ENCODE assay signal across 10 cellular contexts in the genomic region with DNA sequence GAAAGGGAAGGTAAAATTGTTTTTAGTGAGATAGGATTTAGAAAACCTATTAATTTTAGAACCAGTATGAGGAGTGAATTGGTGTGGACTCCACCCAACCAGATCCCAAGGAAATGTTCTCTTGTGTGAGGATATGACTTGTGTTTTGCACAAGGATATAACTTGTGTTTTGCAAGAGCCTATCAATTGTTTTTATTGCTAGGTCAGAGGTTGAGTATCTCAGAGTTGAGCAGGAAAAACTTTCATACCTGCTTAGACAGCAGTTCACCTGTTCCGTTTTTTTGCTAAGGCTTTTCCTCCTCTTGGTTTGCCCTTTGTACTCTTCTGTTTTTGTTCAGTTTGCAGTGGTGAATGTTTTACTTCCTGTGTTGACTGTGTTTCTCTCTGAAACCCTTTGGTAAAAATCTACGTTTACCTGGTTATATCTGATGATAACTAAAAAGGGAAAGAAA. TPM values are rescaled to one million over a fixed set of nuclear protein-coding genes. Genes with fewer than 3 reads are reported as not detected.
DNase-seq lines count a peak whose midpoint lies in the region; ATAC-seq and TF ChIP-seq lines count a peak whose summit lies in the region.
"Had no signal": no experiment of that assay in that cellular context is flagged by ENCODE, and none has a peak within 500 bp of the region (broad histone marks: within the 10 kb centered on the region; RNA-seq: fewer than 3 reads in every experiment).

No MANE protein-coding gene starts in this region.

- no peaks in the 10 kb centered on the region for H4K20me1 ChIP-seq in OCI-LY1 (ENCODE audit: insufficient read depth, low read length)

- TF ChIP-seq CTCF in OCI-LY1 (IDR thresholded peaks at IDR 0.05; ENCODE audit: low read length) (no peak), colonic mucosa (IDR thresholded peaks at IDR 0.05) (no peak), GM10266 (IDR thresholded peaks at IDR 0.05; ENCODE audit: control insufficient read depth, insufficient read depth, low read depth, missing control alignments) (no peak)

- H3F3A ChIP-seq in OCI-LY1 (ENCODE audit: insufficient read depth, low read length) = no peaks in the 10 kb centered on the region

- peaks cover 12% of the 10 kb centered on the region for H3K79me2 ChIP-seq in OCI-LY1 (ENCODE audit: insufficient read depth, low read length)

- peak in 1 of 3 donors; percentile 52 for DNase-seq in CD4-positive, CD25-positive, alpha-beta regulatory T cell
- peak; percentile 46 for DNase-seq in colonic mucosa
- DNase-seq in natural killer cell treated with Interleukin-12 subunit alpha and Interleukin-12 subunit beta and Interleukin-15 and Interleukin-18, amount 100 ng/mL, for 72 hours (ENCODE audit: low spot score) = no peak
- no peak for DNase-seq in GM10266 (ENCODE audit: extremely low spot score)
- DNase-seq in 8988T = no peak
- no peak for DNase-seq in H7
- DNase-seq: Kasumi-1 had no signal

- H2AFZ ChIP-seq in OCI-LY1 (ENCODE audit: low read length) = no peak overlapping the region

- H3K9ac ChIP-seq in OCI-LY1 (ENCODE audit: low read length) = no peak overlapping the region
- H3K9ac ChIP-seq in colonic mucosa (ENCODE audit: low read depth in 2 of 2, low read length in 2 of 2) = peak overlapping the region in 1 of 2 donors; percentile 4

- peak overlapping the region; percentile 61 to 84 (median 84) for H3K27ac Mint-ChIP-seq in CD4-positive, CD25-positive, alpha-beta regulatory T cell
- peak overlapping the region; percentile 50 to 56 for H3K27ac Mint-ChIP-seq in natural killer cell treated with Interleukin-12 subunit alpha and Interleukin-12 subunit beta and Interleukin-15 and Interleukin-18, amount 100 ng/mL, for 72 hours

- intact Hi-C loops in colonic mucosa (cut with DNase I) = no loop called here

- no peaks in the 10 kb centered on the region for H3K9me2 ChIP-seq in OCI-LY1 (ENCODE audit: low read depth, low read length)

- H3K27ac ChIP-seq in CD4-positive, CD25-positive, alpha-beta regulatory T cell (ENCODE audit: insufficient read depth, low read length, poor library complexity, severe bottlenecking) = peak overlapping the region; percentile 66
- H3K27ac ChIP-seq in OCI-LY1 (ENCODE audit: low read depth, low read length, poor library complexity, severe bottlenecking) (peak overlapping the region; percentile 45), colonic mucosa (peak overlapping the region; percentile 74)

- H3K9me3 Mint-ChIP-seq in CD4-positive, CD25-positive, alpha-beta regulatory T cell = no peaks in the 10 kb centered on the region
- no peaks in the 10 kb centered on the region for H3K9me3 Mint-ChIP-seq in natural killer cell treated with Interleukin-12 subunit alpha and Interleukin-12 subunit beta and Interleukin-15 and Interleukin-18, amount 100 ng/mL, for 72 hours

- 0 out of 2 replicates have a peak overlapping the region, but pooled peaks have one; percentile 11 for H3K4me2 ChIP-seq in OCI-LY1 (ENCODE audit: low read length)

- no peaks in the 10 kb centered on the region for H3K9me3 ChIP-seq in CD4-positive, CD25-positive, alpha-beta regulatory T cell (ENCODE audit: control insufficient read depth in 2 of 2, low read length in 2 of 2)
- H3K9me3 ChIP-seq in OCI-LY1 (ENCODE audit: low read length) = no peaks in the 10 kb centered on the region
- H3K9me3 ChIP-seq in colonic mucosa = no peaks in the 10 kb centered on the region

- H3K4me1 Mint-ChIP-seq in CD4-positive, CD25-positive, alpha-beta regulatory T cell = peaks cover 22 to 73% (median 41%) of the 10 kb centered on the region in 4 donors
- H3K4me1 Mint-ChIP-seq in natural killer cell treated with Interleukin-12 subunit alpha and Interleukin-12 subunit beta and Interleukin-15 and Interleukin-18, amount 100 ng/mL, for 72 hours (ENCODE audit: low read depth in 2 of 2) = peaks cover 20 to 35% of the 10 kb centered on the region in 2 donors

- peaks cover 27% of the 10 kb centered on the region for H3K36me3 Mint-ChIP-seq in CD4-positive, CD25-positive, alpha-beta regulatory T cell
- H3K36me3 Mint-ChIP-seq in natural killer cell treated with Interleukin-12 subunit alpha and Interleukin-12 subunit beta and Interleukin-15 and Interleukin-18, amount 100 ng/mL, for 72 hours = peaks cover 7% of the 10 kb centered on the region

- peak overlapping the region; percentile 63 to 86 (median 82) for H3K4me3 Mint-ChIP-seq in CD4-positive, CD25-positive, alpha-beta regulatory T cell
- peak overlapping the region; percentile 18 for H3K4me3 Mint-ChIP-seq in natural killer cell treated with Interleukin-12 subunit alpha and Interleukin-12 subunit beta and Interleukin-15 and Interleukin-18, amount 100 ng/mL, for 72 hours

- peaks cover 39% of the 10 kb centered on the region for H3K36me3 ChIP-seq in CD4-positive, CD25-positive, alpha-beta regulatory T cell (ENCODE audit: control insufficient read depth, insufficient read depth, low read length)
- peaks cover 58% of the 10 kb centered on the region; the same call in 1 of the 2 replicates for H3K36me3 ChIP-seq in OCI-LY1 (ENCODE audit: insufficient read depth, low read length)
- peaks cover 23% of the 10 kb centered on the region for H3K36me3 ChIP-seq in colonic mucosa
- peaks cover 3% of the 10 kb centered on the region for H3K36me3 ChIP-seq in H7 (replicated peaks; ENCODE audit: control insufficient read depth, insufficient read depth, low read length)

- peaks cover 59% of the 10 kb centered on the region for H3K4me1 ChIP-seq in CD4-positive, CD25-positive, alpha-beta regulatory T cell (ENCODE audit: control insufficient read depth, insufficient read depth, low read length, poor library complexity, severe bottlenecking)
- H3K4me1 ChIP-seq in OCI-LY1 (ENCODE audit: insufficient read depth, low read length, severe bottlenecking) (peaks cover 24% of the 10 kb centered on the region), colonic mucosa (peaks cover 12% of the 10 kb centered on the region)

- ATAC-seq in CD4-positive, CD25-positive, alpha-beta regulatory T cell (ENCODE audit: low read depth in 2 of 2) = peak in 1 of 2 donors; percentile 27
- no peak for ATAC-seq in natural killer cell treated with Interleukin-12 subunit alpha and Interleukin-12 subunit beta and Interleukin-15 and Interleukin-18, amount 100 ng/mL, for 72 hours
- ATAC-seq in HG03196 (IDR thresholded peaks at IDR 0.05; ENCODE audit: unreplicated experiment) = no peak

- H3K27me3 Mint-ChIP-seq in CD4-positive, CD25-positive, alpha-beta regulatory T cell = no peaks in the 10 kb centered on the region
- H3K27me3 Mint-ChIP-seq in natural killer cell treated with Interleukin-12 subunit alpha and Interleukin-12 subunit beta and Interleukin-15 and Interleukin-18, amount 100 ng/mL, for 72 hours = no peaks in the 10 kb centered on the region

- no peaks in the 10 kb centered on the region for H3K27me3 ChIP-seq in CD4-positive, CD25-positive, alpha-beta regulatory T cell (ENCODE audit: control insufficient read depth, insufficient read depth, low read length)
- H3K27me3 ChIP-seq in OCI-LY1 (ENCODE audit: insufficient read depth, low read length) (no peaks in the 10 kb centered on the region), colonic mucosa (no peaks in the 10 kb centered on the region), H7 (ENCODE audit: control insufficient read depth, insufficient read depth, low read length) (no peaks in the 10 kb centered on the region)

- H3K4me3 ChIP-seq in CD4-positive, CD25-positive, alpha-beta regulatory T cell (ENCODE audit: low read depth, low read length) = peak overlapping the region; percentile 64
- H3K4me3 ChIP-seq in OCI-LY1 (ENCODE audit: low read depth, low read length, poor library complexity, severe bottlenecking) (no peak overlapping the region), colonic mucosa (no peak overlapping the region), H7 (ENCODE audit: insufficient read depth, low read depth, low read length) (no peak overlapping the region)

RNA-seq across cellular contexts. Expression of gene NBR1, which starts 5.1 kb away (rescaled TPM):
- total RNA-seq in CD4-positive, CD25-positive, alpha-beta regulatory T cell = 65.0 TPM
- polyA plus RNA-seq in CD4-positive, CD25-positive, alpha-beta regulatory T cell = 100 to 1,000 TPM in 2 of 4 donors, 10 to 100 TPM in 2; 93.6 to 104 (median 97.3) TPM
- 100 to 1,000 TPM in 1 of 2 donors, 10 to 100 TPM in 1; 92.8 to 159 TPM for total RNA-seq in colonic mucosa
- total RNA-seq in natural killer cell treated with Interleukin-12 subunit alpha and Interleukin-12 subunit beta and Interleukin-15 and Interleukin-18, amount 100 ng/mL, for 72 hours = 10 to 100 TPM; 33.1 to 58.3 TPM
- 44.2 and 60.1 TPM in 2 replicates for total RNA-seq in H7 (2014; rRNA removed; shearing (Covaris generic))

RNA-seq across cellular contexts. Expression of gene TMEM106A, which starts 35.5 kb away (rescaled TPM):
- 12.9 TPM for total RNA-seq in CD4-positive, CD25-positive, alpha-beta regulatory T cell
- polyA plus RNA-seq in CD4-positive, CD25-positive, alpha-beta regulatory T cell = 1 to 10 TPM; 1.3 to 3.3 (median 1.9) TPM
- 10 to 100 TPM in 1 of 2 donors, 1 to 10 TPM in 1; 4.8 to 10.2 TPM for total RNA-seq in colonic mucosa
- total RNA-seq in natural killer cell treated with Interleukin-12 subunit alpha and Interleukin-12 subunit beta and Interleukin-15 and Interleukin-18, amount 100 ng/mL, for 72 hours = 10 to 100 TPM; 18.2 to 31.5 TPM
- total RNA-seq in H7 (2014; rRNA removed; shearing (Covaris generic)) = 0.96 and 1.7 TPM in 2 replicates

RNA-seq across cellular contexts. Expression of gene BRCA1, which starts 51.0 kb away (rescaled TPM):
- 5.7 TPM for total RNA-seq in CD4-positive, CD25-positive, alpha-beta regulatory T cell
- 1 to 10 TPM; 1.0 to 4.1 (median 1.8) TPM for polyA plus RNA-seq in CD4-positive, CD25-positive, alpha-beta regulatory T cell
- total RNA-seq in colonic mucosa = 10 to 100 TPM in 1 of 2 donors, 1 to 10 TPM in 1; 9.5 to 44.1 TPM
- 100 to 1,000 TPM in 1 of 2 donors, 10 to 100 TPM in 1; 41.6 to 111 TPM for total RNA-seq in natural killer cell treated with Interleukin-12 subunit alpha and Interleukin-12 subunit beta and Interleukin-15 and Interleukin-18, amount 100 ng/mL, for 72 hours
- total RNA-seq in H7 (2014; rRNA removed; shearing (Covaris generic)) = 27.2 and 27.9 TPM in 2 replicates

RNA-seq across cellular contexts. Expression of gene CCDC200, which starts 52.3 kb away (rescaled TPM):
- total RNA-seq in CD4-positive, CD25-positive, alpha-beta regulatory T cell = not detected
- polyA plus RNA-seq in CD4-positive, CD25-positive, alpha-beta regulatory T cell = not detected
- total RNA-seq in colonic mucosa = not detected
- total RNA-seq in natural killer cell treated with Interleukin-12 subunit alpha and Interleukin-12 subunit beta and Interleukin-15 and Interleukin-18, amount 100 ng/mL, for 72 hours = not detected
- not detected in 2 replicates for total RNA-seq in H7 (2014; rRNA removed; shearing (Covaris generic))
- total RNA-seq: SK-MEL-5 had no signal

RNA-seq across cellular contexts. Expression of gene RNU2-1, which starts 57.6 kb away (rescaled TPM):
- total RNA-seq in CD4-positive, CD25-positive, alpha-beta regulatory T cell = 4,537 TPM
- polyA plus RNA-seq in CD4-positive, CD25-positive, alpha-beta regulatory T cell = not detected
- total RNA-seq in colonic mucosa = 1,000 to 10,000 TPM; 2,735 to 6,693 TPM
- total RNA-seq in natural killer cell treated with Interleukin-12 subunit alpha and Interleukin-12 subunit beta and Interleukin-15 and Interleukin-18, amount 100 ng/mL, for 72 hours = 1,000 to 10,000 TPM; 3,257 to 3,900 TPM
- total RNA-seq in H7 (2014; rRNA removed; shearing (Covaris generic)) = not detected in 2 replicates
- total RNA-seq: SK-MEL-5 had no signal
